Comparison of ENCODE assay signal across 9 cellular contexts in the genomic region with DNA sequence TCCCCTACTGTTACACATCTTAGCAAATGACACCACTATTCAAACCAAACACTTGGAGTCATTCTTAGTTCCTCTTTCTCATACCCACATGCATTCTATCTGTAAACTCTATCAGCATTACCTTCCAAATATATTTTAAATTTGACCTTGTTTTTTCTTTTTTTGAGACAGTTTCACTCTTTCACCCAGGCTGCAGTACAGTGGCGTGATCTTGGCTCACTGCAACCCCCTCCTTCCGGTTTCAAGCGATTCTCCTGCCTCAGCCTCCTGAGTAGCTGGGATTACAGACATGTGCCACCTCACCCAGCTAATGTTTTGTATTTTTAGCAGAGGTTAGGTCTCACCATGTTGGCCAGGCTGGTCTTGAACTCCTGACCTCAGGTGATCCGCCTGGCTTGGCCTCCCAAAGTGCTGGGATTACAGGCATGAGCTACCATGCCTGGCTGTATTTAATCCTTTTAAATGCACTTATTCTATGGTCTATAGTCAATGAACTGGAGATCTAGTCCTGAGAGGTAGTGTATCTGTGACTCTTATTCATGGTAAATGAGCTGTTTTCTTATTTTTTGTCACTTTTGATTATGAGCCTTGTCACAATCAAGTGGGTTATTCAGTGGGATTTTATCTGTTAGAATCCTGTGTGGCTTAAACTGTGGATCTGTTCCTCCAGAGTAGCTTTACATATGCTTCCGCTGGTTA.
DNase-seq lines count a peak whose midpoint lies in the region; ATAC-seq, FAIRE-seq and TF ChIP-seq lines count a peak whose summit lies in the region.
"Had no signal": no experiment of that assay in that cellular context is flagged by ENCODE, and none has a peak within 500 bp of the region (broad histone marks: within the 10 kb centered on the region; RNA-seq: fewer than 3 reads in every experiment).

No MANE protein-coding gene starts in this region.

- no peaks in the 10 kb centered on the region for H3K27me3 Mint-ChIP-seq in activated naive CD8-positive, alpha-beta T cell

- peak overlapping the region; percentile 51 for H3K9ac ChIP-seq in Karpas-422 (ENCODE audit: low read length)
- H3K9ac ChIP-seq in mesenchymal stem cell (ENCODE audit: low read length): no peak overlapping the region

- ATAC-seq in GM21576 (IDR thresholded peaks at IDR 0.05; ENCODE audit: unreplicated experiment): peak; percentile 63

- TF ChIP-seq POLR2A in GM12891 (IDR thresholded peaks at IDR 0.05; ENCODE audit: low read depth, low read length) (peak; percentile 39; the same call in 1 of the 2 replicates), vagina (IDR thresholded peaks at IDR 0.05) (no peak)

- H2BK12ac ChIP-seq in mesenchymal stem cell (ENCODE audit: low read length in 2 of 2): no peak overlapping the region

- peak overlapping the region; percentile 58 for H3K4me2 ChIP-seq in Karpas-422 (ENCODE audit: low read depth, low read length, poor library complexity, severe bottlenecking)
- no peak overlapping the region for H3K4me2 ChIP-seq in mesenchymal stem cell (ENCODE audit: low read length, poor library complexity, severe bottlenecking)

- H3K9me3 Mint-ChIP-seq in activated naive CD8-positive, alpha-beta T cell (ENCODE audit: low read depth): no peaks in the 10 kb centered on the region

- no peak overlapping the region for H3K18ac ChIP-seq in mesenchymal stem cell (ENCODE audit: low read depth in 1 of 2, low read length in 2 of 2)

- peak overlapping the region; percentile 92 for H3K27ac ChIP-seq in Karpas-422 (ENCODE audit: low read length)
- H3K27ac ChIP-seq in mesenchymal stem cell (ENCODE audit: low read length, poor library complexity, severe bottlenecking): no peak overlapping the region
- no peak overlapping the region for H3K27ac ChIP-seq in vagina

- TF ChIP-seq CTCF in vagina (IDR thresholded peaks at IDR 0.05): no peak

- H3K4me3 ChIP-seq in Karpas-422 (ENCODE audit: low read length) (peak overlapping the region; percentile 33), mesenchymal stem cell (ENCODE audit: insufficient read depth in 1 of 2, low read depth in 1 of 2, low read length in 2 of 2) (no peak overlapping the region), vagina (no peak overlapping the region)

- no peak overlapping the region for H2AK5ac ChIP-seq in mesenchymal stem cell (ENCODE audit: low read length, severe bottlenecking)

- peaks cover 92% of the 10 kb centered on the region for H3K79me2 ChIP-seq in Karpas-422 (ENCODE audit: low read length)

- H3K36me3 ChIP-seq in Karpas-422 (ENCODE audit: insufficient read depth, low read length): peaks cover 8% of the 10 kb centered on the region; the same call in 1 of the 2 replicates
- H3K36me3 ChIP-seq in mesenchymal stem cell (ENCODE audit: control insufficient read depth in 1 of 2, insufficient read depth in 2 of 2, low read depth in 1 of 2, low read length in 2 of 2): peaks cover 14 to 28% of the 10 kb centered on the region in 2 experiments
- no peaks in the 10 kb centered on the region for H3K36me3 ChIP-seq in vagina

- H3K4me1 ChIP-seq in Karpas-422 (ENCODE audit: low read length): peaks cover 44% of the 10 kb centered on the region
- H3K4me1 ChIP-seq in mesenchymal stem cell (ENCODE audit: control insufficient read depth, insufficient read depth, low read depth, low read length): peaks cover 3% of the 10 kb centered on the region
- H3K4me1 ChIP-seq in vagina: no peaks in the 10 kb centered on the region

- H4K20me1 ChIP-seq in Karpas-422 (ENCODE audit: insufficient read depth, low read depth, low read length): no peaks in the 10 kb centered on the region

- H2AFZ ChIP-seq in Karpas-422 (ENCODE audit: low read length): no peak overlapping the region
- no peak overlapping the region for H2AFZ ChIP-seq in mesenchymal stem cell (ENCODE audit: low read depth, low read length)

- H3K23ac ChIP-seq in mesenchymal stem cell (ENCODE audit: low read length in 2 of 2): no peak overlapping the region

- no peak overlapping the region for H3K14ac ChIP-seq in mesenchymal stem cell (ENCODE audit: low read length in 2 of 2)

- H3K27me3 ChIP-seq in Karpas-422 (ENCODE audit: low read length) (no peaks in the 10 kb centered on the region), mesenchymal stem cell (ENCODE audit: control insufficient read depth in 1 of 2, insufficient read depth in 1 of 2, low read length in 2 of 2) (no peaks in the 10 kb centered on the region), vagina (no peaks in the 10 kb centered on the region)

- H3K4me1 Mint-ChIP-seq in activated naive CD8-positive, alpha-beta T cell (ENCODE audit: low read depth): peaks cover 40% of the 10 kb centered on the region

- no peak overlapping the region for H2BK5ac ChIP-seq in mesenchymal stem cell (ENCODE audit: low read depth, low read length, poor library complexity, severe bottlenecking)

- FAIRE-seq in GM12891 (lab: Jason Lieb, UNC): peak; percentile 62
- FAIRE-seq: TTC549 had no signal

- H3K27ac Mint-ChIP-seq in activated naive CD8-positive, alpha-beta T cell: peak overlapping the region; percentile 92

- H3K36me3 Mint-ChIP-seq in activated naive CD8-positive, alpha-beta T cell: peaks cover 12% of the 10 kb centered on the region

- H4K91ac ChIP-seq in mesenchymal stem cell (ENCODE audit: low read length): no peak overlapping the region

- H2BK15ac ChIP-seq in mesenchymal stem cell (ENCODE audit: low read depth, poor library complexity, severe bottlenecking): no peak overlapping the region

- H3K9me3 ChIP-seq in Karpas-422 (ENCODE audit: low read length) (no peaks in the 10 kb centered on the region), mesenchymal stem cell (ENCODE audit: control insufficient read depth, low read length) (no peaks in the 10 kb centered on the region), vagina (no peaks in the 10 kb centered on the region)

- no peaks in the 10 kb centered on the region for H3K9me2 ChIP-seq in Karpas-422 (replicated peaks; ENCODE audit: insufficient read depth, low read length)

- no peak overlapping the region for H2BK120ac ChIP-seq in mesenchymal stem cell (ENCODE audit: low read depth, low read length)

- no peak overlapping the region for H3K4ac ChIP-seq in mesenchymal stem cell (ENCODE audit: low read depth in 1 of 2, low read length in 2 of 2)

- intact Hi-C loops in vagina (cut with DNase I): no loop called here

- WGBS in mesenchymal stem cell: 75% methylated on average over 5 of the region's 5 CpGs

- DNase-seq in GM12891 (ENCODE audit: insufficient read length, low spot score) (no peak), Karpas-422 (peak; percentile 71), mesenchymal stem cell (no peak), A172 (ENCODE audit: low spot score) (no peak), Ammon's horn (ENCODE audit: low spot score) (no peak), vagina (ENCODE audit: extremely low spot score in 2 of 2) (no peak)

- H3K4me3 Mint-ChIP-seq in activated naive CD8-positive, alpha-beta T cell: peak overlapping the region; percentile 57

- H3K79me1 ChIP-seq in mesenchymal stem cell (replicated peaks; ENCODE audit: low read length, poor library complexity, severe bottlenecking): peaks cover 33% of the 10 kb centered on the region

- H4K8ac ChIP-seq in mesenchymal stem cell (ENCODE audit: low read length): no peak overlapping the region

TF ChIP-seq in GM12891, 5 proteins besides CTCF, POLR2A, EP300 and RAD21:
- peak; percentile 46; the same call in 1 of the 2 replicates for TF ChIP-seq SPI1 (IDR thresholded peaks at IDR 0.05; ENCODE audit: low read depth, low read length)
- TF ChIP-seq TAF1 (IDR thresholded peaks at IDR 0.05; ENCODE audit: low read depth, low read length): no peak
- TF ChIP-seq POU2F2 (IDR thresholded peaks at IDR 0.05; ENCODE audit: low read depth, low read length): peak; percentile 51; the same call in 1 of the 2 replicates
TF ChIP-seq in GM12891: peak in this region for 2.
